In genomic region chr17:21042434-21043295, GRCh38 we compare ENCODE assay signal across 1 cellular context.
TF ChIP-seq lines count a peak whose summit lies in the region.

Gene USP22 (minus strand): TSS chr17:21043011. CDS start chr17:21042835, 176 bp downstream.

TF ChIP-seq in K562, 482 proteins besides CTCF, POLR2A, EP300 and RAD21 (continued from another document and continues in another):
- TF ChIP-seq ZNF449 (CRISPR knock-in tag; IDR thresholded peaks at IDR 0.05) (no peak), ZNF707 (CRISPR knock-in tag; conservative IDR thresholded peaks at IDR 0.05) (no peak), TCFL5 (CRISPR knock-in tag; conservative IDR thresholded peaks at IDR 0.05) (no peak), ZNF197 (CRISPR knock-in tag; IDR thresholded peaks at IDR 0.05; ENCODE audit: low read depth) (no peak), CHCHD3 (CRISPR knock-in tag; IDR thresholded peaks at IDR 0.05) (no peak), ETS1 (conservative IDR thresholded peaks at IDR 0.05; ENCODE audit: control insufficient read depth, low read depth, low read length) (no peak; the same call in 1 of the 2 replicates), KDM2B (CRISPR knock-in tag; IDR thresholded peaks at IDR 0.05) (no peak), SMARCE1 (IDR thresholded peaks at IDR 0.05) (peak; percentile 40; the same call in 1 of the 2 replicates), ZNF584 (CRISPR knock-in tag; IDR thresholded peaks at IDR 0.05; ENCODE audit: low read depth) (no peak), ZKSCAN1 (IDR thresholded peaks at IDR 0.05; ENCODE audit: low read depth, low read length) (no peak), BRD9 (IDR thresholded peaks at IDR 0.05; ENCODE audit: low read depth, partially characterized antibody) (peak; percentile 43), KDM4B (IDR thresholded peaks at IDR 0.05; ENCODE audit: borderline replicate concordance in 2 of 2, low read depth in 1 of 2) (no peak), TFAM (CRISPR knock-in tag; conservative IDR thresholded peaks at IDR 0.05) (no peak), STAT5A (IDR thresholded peaks at IDR 0.05; ENCODE audit: borderline replicate concordance, low read length) (no peak), ZBTB33 (CRISPR knock-in tag; IDR thresholded peaks at IDR 0.05) (no peak), STAT5B (CRISPR knock-in tag; IDR thresholded peaks at IDR 0.05) (no peak), SMAD3 (CRISPR knock-in tag; conservative IDR thresholded peaks at IDR 0.05) (no peak), FOXK1 (CRISPR knock-in tag; IDR thresholded peaks at IDR 0.05; ENCODE audit: borderline replicate concordance) (no peak), YY1 (IDR thresholded peaks at IDR 0.05; ENCODE audit: borderline replicate concordance in 1 of 3, control insufficient read depth in 1 of 3, extremely low read depth in 1 of 3, insufficient read depth in 3 of 3, insufficient read length in 1 of 3, insufficient replicate concordance in 2 of 3, low read depth in 1 of 3, low read length in 2 of 3) (peak; percentile 19 to 81 (median 74)), NFRKB (IDR thresholded peaks at IDR 0.05; ENCODE audit: low read depth) (peak; percentile 90), EHMT2 (IDR thresholded peaks at IDR 0.05) (no peak), C11orf30 (IDR thresholded peaks at IDR 0.05; ENCODE audit: low read depth) (no peak), HDGF (IDR thresholded peaks at IDR 0.05) (no peak), MCM3 (IDR thresholded peaks at IDR 0.05) (no peak), ZNF347 (CRISPR knock-in tag; IDR thresholded peaks at IDR 0.05; ENCODE audit: low read depth) (no peak), ZNF280B (CRISPR knock-in tag; IDR thresholded peaks at IDR 0.05) (no peak), ELF4 (CRISPR knock-in tag; IDR thresholded peaks at IDR 0.05) (no peak), NCOA4 (IDR thresholded peaks at IDR 0.05; ENCODE audit: partially characterized antibody) (no peak), RBM15 (IDR thresholded peaks at IDR 0.05; ENCODE audit: insufficient read depth, low read length) (no peak), PCBP1 (IDR thresholded peaks at IDR 0.05; ENCODE audit: low read depth, low read length, poor library complexity, severe bottlenecking) (peak; percentile 94), BRF1 (IDR thresholded peaks at IDR 0.05; ENCODE audit: borderline replicate concordance, extremely low read depth, insufficient read length) (no peak), RBM34 (IDR thresholded peaks at IDR 0.05; ENCODE audit: borderline replicate concordance, insufficient read depth, low read length) (0 out of 2 replicates have a peak, but pooled peaks have one; percentile 24), GATA2 (CRISPR knock-in tag; IDR thresholded peaks at IDR 0.05) (no peak), TSC22D4 (tag; IDR thresholded peaks at IDR 0.05) (no peak), ZNF398 (CRISPR knock-in tag; IDR thresholded peaks at IDR 0.05) (no peak), ZBED1 (IDR thresholded peaks at IDR 0.05) (no peak), ATF3 (IDR thresholded peaks at IDR 0.05) (peak; percentile 76), ATF3 (CRISPR knock-in tag; conservative IDR thresholded peaks at IDR 0.05) (no peak), HIVEP1 (CRISPR knock-in tag; IDR thresholded peaks at IDR 0.05) (no peak), TRIM28 (IDR thresholded peaks at IDR 0.05) (no peak), ZNF324 (CRISPR knock-in tag; IDR thresholded peaks at IDR 0.05) (no peak), SRSF9 (IDR thresholded peaks at IDR 0.05; ENCODE audit: borderline replicate concordance, low read depth, low read length) (no peak), HDAC3 (IDR thresholded peaks at IDR 0.05; ENCODE audit: borderline replicate concordance, partially characterized antibody) (no peak), SFPQ (IDR thresholded peaks at IDR 0.05; ENCODE audit: low read depth, low read length) (no peak), RBFOX2 (IDR thresholded peaks at IDR 0.05; ENCODE audit: low read depth, low read length) (peak; percentile 87), MEF2D (tag; conservative IDR thresholded peaks at IDR 0.05; ENCODE audit: low read depth) (no peak), MIER1 (IDR thresholded peaks at IDR 0.05; ENCODE audit: low read depth) (no peak)
- TF ChIP-seq, protein P1, sequence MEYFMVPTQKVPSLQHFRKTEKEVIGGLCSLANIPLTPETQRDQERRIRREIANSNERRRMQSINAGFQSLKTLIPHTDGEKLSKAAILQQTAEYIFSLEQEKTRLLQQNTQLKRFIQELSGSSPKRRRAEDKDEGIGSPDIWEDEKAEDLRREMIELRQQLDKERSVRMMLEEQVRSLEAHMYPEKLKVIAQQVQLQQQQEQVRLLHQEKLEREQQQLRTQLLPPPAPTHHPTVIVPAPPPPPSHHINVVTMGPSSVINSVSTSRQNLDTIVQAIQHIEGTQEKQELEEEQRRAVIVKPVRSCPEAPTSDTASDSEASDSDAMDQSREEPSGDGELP (CRISPR knock-in tag; IDR thresholded peaks at IDR 0.05; ENCODE audit: borderline replicate concordance), result no peak
- TF ChIP-seq, protein P2, sequence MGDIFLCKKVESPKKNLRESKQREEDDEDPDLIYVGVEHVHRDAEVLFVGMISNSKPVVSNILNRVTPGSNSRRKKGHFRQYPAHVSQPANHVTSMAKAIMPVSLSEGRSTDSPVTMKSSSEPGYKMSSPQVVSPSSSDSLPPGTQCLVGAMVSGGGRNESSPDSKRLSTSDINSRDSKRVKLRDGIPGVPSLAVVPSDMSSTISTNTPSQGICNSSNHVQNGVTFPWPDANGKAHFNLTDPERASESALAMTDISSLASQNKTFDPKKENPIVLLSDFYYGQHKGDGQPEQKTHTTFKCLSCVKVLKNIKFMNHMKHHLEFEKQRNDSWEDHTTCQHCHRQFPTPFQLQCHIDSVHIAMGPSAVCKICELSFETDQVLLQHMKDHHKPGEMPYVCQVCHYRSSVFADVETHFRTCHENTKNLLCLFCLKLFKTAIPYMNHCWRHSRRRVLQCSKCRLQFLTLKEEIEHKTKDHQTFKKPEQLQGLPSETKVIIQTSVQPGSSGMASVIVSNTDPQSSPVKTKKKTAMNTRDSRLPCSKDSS (IDR thresholded peaks at IDR 0.05; ENCODE audit: low read depth, partially characterized antibody), result no peak
- TF ChIP-seq, protein P3, sequence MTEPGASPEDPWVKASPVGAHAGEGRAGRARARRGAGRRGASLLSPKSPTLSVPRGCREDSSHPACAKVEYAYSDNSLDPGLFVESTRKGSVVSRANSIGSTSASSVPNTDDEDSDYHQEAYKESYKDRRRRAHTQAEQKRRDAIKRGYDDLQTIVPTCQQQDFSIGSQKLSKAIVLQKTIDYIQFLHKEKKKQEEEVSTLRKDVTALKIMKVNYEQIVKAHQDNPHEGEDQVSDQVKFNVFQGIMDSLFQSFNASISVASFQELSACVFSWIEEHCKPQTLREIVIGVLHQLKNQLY (CRISPR knock-in tag; conservative IDR thresholded peaks at IDR 0.05), result no peak
